24 cellular contexts compared by ENCODE assay signal in the genomic region with DNA sequence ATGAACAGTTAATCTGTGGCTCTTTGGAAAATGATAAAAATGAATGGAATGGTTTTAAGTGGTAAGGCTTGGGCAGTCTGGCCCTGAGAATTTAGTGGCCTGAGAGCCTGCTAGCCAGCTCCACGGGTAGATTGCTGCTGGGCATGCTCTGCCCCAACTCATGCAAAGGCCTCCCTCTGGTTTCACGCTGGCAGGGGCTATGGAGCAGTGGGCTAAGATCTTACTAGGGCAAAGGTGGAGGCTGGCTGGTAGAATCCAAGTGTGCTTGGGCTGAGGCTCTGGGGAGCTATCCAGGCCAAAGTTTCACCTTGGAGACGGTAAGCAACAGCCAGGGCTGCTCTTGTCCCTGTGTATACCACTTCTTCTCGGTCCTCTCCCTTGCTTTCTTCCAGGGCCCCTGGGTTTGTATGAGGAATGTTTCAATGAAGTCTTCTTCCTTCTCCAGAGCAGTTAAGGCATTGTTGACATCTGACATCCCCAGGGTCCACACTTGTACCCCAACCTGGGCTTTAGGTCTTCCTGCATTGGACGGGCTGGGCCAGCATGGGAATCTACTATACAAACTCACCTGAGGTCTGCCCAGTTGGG. TPM values are rescaled to one million over a fixed set of nuclear protein-coding genes. Genes with fewer than 3 reads are reported as not detected.
A peak's percentile ranks its signal among the peaks of the same experiment; 100 is the strongest.
DNase-seq lines count a peak whose midpoint lies in the region; ATAC-seq lines count a peak whose summit lies in the region.
"Had no signal": no experiment of that assay in that cellular context is flagged by ENCODE, and none has a peak within 500 bp of the region (broad histone marks: within the 10 kb centered on the region; RNA-seq: fewer than 3 reads in every experiment).

No MANE protein-coding gene starts in this region.

- no peak overlapping the region for H2BK12ac ChIP-seq in trophoblast cell (ENCODE audit: low read length)

- no peak overlapping the region for H2BK120ac ChIP-seq in trophoblast cell (ENCODE audit: insufficient read depth, low read length, poor library complexity)

- no peak overlapping the region for H4K12ac ChIP-seq in trophoblast cell (ENCODE audit: low read depth, low read length)

- peak; percentile 44 for DNase-seq in EH (ENCODE audit: low read depth)
- DNase-seq in amniotic epithelial cell (ENCODE audit: low read depth): peak; percentile 55
- DNase-seq in left ventricle myocardium superior: peak; percentile 53
- no peak for DNase-seq in trophoblast cell
- no peak for DNase-seq in activated CD8-positive, alpha-beta memory T cell treated with anti-CD3 and anti-CD28 coated beads, Interleukin-2, amount 50 U/mL, for 48 hours
- no peak for DNase-seq in stimulated activated naive CD4-positive, alpha-beta T cell treated with Interleukin-2 at 50 U/mL for 16 hours (lab: John Stamatoyannopoulos, UW)
- DNase-seq: activated B cell treated with CpG ODN at 0.5 μM for 24 hours; activated CD4-positive, alpha-beta memory T cell treated with anti-CD3 and anti-CD28 coated beads, Interleukin-2, amount 10 ng/mL, durations not matched to agents 7 days and 5 days; activated naive CD4-positive, alpha-beta T cell treated with Interleukin-2 at 50 U/mL for 16 hours; aorta; DND-41; HCEC 1CT; NCI-H1105 treated with DMSO at 0.1 percent for 48 hours; NCI-H510A; NK-92 treated with Interleukin-12 subunit alpha and Interleukin-12 subunit beta, amount 100 ng/mL, for 24 hours; Peyer's patch; sigmoid colon; SK-N-SH; stimulated activated CD4-positive, alpha-beta T cell treated with anti-CD3 and anti-CD28 coated beads, Interleukin-1b, Interleukin-23, amount 100 ng/mL, for 48 hours; stimulated activated naive CD4-positive, alpha-beta T cell; T-helper 9 cell; thyroid gland had no signal

- H3K27me3 ChIP-seq in trophoblast cell (ENCODE audit: insufficient read depth, low read length): no peaks in the 10 kb centered on the region
- H3K27me3 ChIP-seq: Peyer's patch, sigmoid colon, thyroid gland had no signal

- H2BK5ac ChIP-seq in trophoblast cell (ENCODE audit: low read depth, low read length, poor library complexity): no peak overlapping the region

- no peak overlapping the region for H3K27ac ChIP-seq in trophoblast cell (ENCODE audit: low read depth, low read length)
- H3K27ac ChIP-seq: Peyer's patch, sigmoid colon, thyroid gland had no signal

- H3K18ac ChIP-seq in trophoblast cell (ENCODE audit: low read length): no peak overlapping the region

- intact Hi-C loops in left ventricle myocardium superior (cut with micrococcal nuclease): no loop called here

- H3K9me3 ChIP-seq in trophoblast cell (ENCODE audit: insufficient read depth, low read depth, low read length): peaks cover 1% of the 10 kb centered on the region
- H3K9me3 ChIP-seq: Peyer's patch, sigmoid colon, SK-N-SH, thyroid gland had no signal

- no peak overlapping the region for H4K8ac ChIP-seq in trophoblast cell (ENCODE audit: low read depth, low read length)

- no peaks in the 10 kb centered on the region for H3K79me1 ChIP-seq in trophoblast cell (ENCODE audit: low read length)

- H3K79me2 ChIP-seq in trophoblast cell (ENCODE audit: control insufficient read depth, insufficient read depth, low read length, poor library complexity): peaks cover 12% of the 10 kb centered on the region

- no peak overlapping the region for H2AK5ac ChIP-seq in trophoblast cell (ENCODE audit: low read length)

- H3K4me3 ChIP-seq in trophoblast cell (ENCODE audit: low read depth, low read length): no peak overlapping the region
- H3K4me3 ChIP-seq: Peyer's patch, sigmoid colon, thyroid gland had no signal

- no peak overlapping the region for H3K14ac ChIP-seq in trophoblast cell (ENCODE audit: low read length)

- ATAC-seq in left ventricle myocardium superior (peak; percentile 78), HG03442 (IDR thresholded peaks at IDR 0.05; ENCODE audit: unreplicated experiment) (no peak)

- peak overlapping the region; percentile 2 for H3K4ac ChIP-seq in trophoblast cell (ENCODE audit: low read depth, low read length)

- no peak overlapping the region for H3K9ac ChIP-seq in trophoblast cell (ENCODE audit: low read length)
- H3K9ac ChIP-seq: SK-N-SH had no signal

- no peak overlapping the region for H3K23ac ChIP-seq in trophoblast cell (ENCODE audit: low read length)

- H3K4me1 ChIP-seq in trophoblast cell (ENCODE audit: control insufficient read depth in 1 of 2, insufficient read depth in 2 of 2, low read length in 2 of 2): peaks cover 0 to 2% of the 10 kb centered on the region in 2 experiments

- H3K4me2 ChIP-seq in trophoblast cell (ENCODE audit: low read length): no peak overlapping the region
- H3K4me2 ChIP-seq: SK-N-SH had no signal

- no peak overlapping the region for H4K91ac ChIP-seq in trophoblast cell (ENCODE audit: low read depth, low read length)

- WGBS in trophoblast cell (ENCODE audit: extremely low coverage, insufficient coverage, insufficient read length): no CpG with 5 or more reads among the region's 5 CpGs

- no peak overlapping the region for H2AFZ ChIP-seq in trophoblast cell (ENCODE audit: insufficient read depth, low read length, poor library complexity)

- peaks cover 37 to 49% of the 10 kb centered on the region in 2 experiments for H3K36me3 ChIP-seq in trophoblast cell (ENCODE audit: control insufficient read depth in 1 of 2, insufficient read depth in 2 of 2, low read length in 2 of 2)

RNA-seq across cellular contexts. Expression of gene UBE2L3, which starts 27.4 kb away (rescaled TPM):
- 51.6 TPM for total RNA-seq in left ventricle myocardium superior
- polyA plus RNA-seq in trophoblast cell (2013): 103 TPM in 2 replicates

RNA-seq across cellular contexts. Expression of gene YDJC, which starts 34.9 kb away (rescaled TPM):
- total RNA-seq in left ventricle myocardium superior: 4.9 TPM
- 18.4 and 21.0 TPM in 2 replicates for polyA plus RNA-seq in trophoblast cell (2013)

RNA-seq across cellular contexts. Expression of gene CCDC116, which starts 37.6 kb away (rescaled TPM):
- not detected for total RNA-seq in left ventricle myocardium superior
- polyA plus RNA-seq in trophoblast cell (2013): 0.41 and 0.42 TPM in 2 replicates

RNA-seq across cellular contexts. Expression of gene RIMBP3C, which starts 43.7 kb away (rescaled TPM):
- total RNA-seq in left ventricle myocardium superior: not detected
- 0.01 and 0.05 TPM in 2 replicates for polyA plus RNA-seq in trophoblast cell (2013)
- total RNA-seq: osteocyte had no signal
- polyA plus RNA-seq: aorta had no signal

RNA-seq across cellular contexts. Expression of gene SDF2L1, which starts 47.1 kb away (rescaled TPM):
- 17.9 TPM for total RNA-seq in left ventricle myocardium superior
- polyA plus RNA-seq in trophoblast cell (2013): 59.2 and 63.2 TPM in 2 replicates

Comparison
In these comparisons a context has a peak if more than half of its experiments do, and no peak if none do; other contexts are left out.
1. DNase-seq: peak in EH (single experiment), amniotic epithelial cell (single experiment) and left ventricle myocardium superior (single experiment); none in trophoblast cell (0 of 2), activated CD8-positive, alpha-beta memory T cell treated with anti-CD3 and anti-CD28 coated beads, Interleukin-2, amount 50 U/mL, for 48 hours (single experiment) and stimulated activated naive CD4-positive, alpha-beta T cell treated with Interleukin-2 at 50 U/mL for 16 hours (single experiment).